Comparison of ENCODE assay signal across 28 cellular contexts in the genomic region with DNA sequence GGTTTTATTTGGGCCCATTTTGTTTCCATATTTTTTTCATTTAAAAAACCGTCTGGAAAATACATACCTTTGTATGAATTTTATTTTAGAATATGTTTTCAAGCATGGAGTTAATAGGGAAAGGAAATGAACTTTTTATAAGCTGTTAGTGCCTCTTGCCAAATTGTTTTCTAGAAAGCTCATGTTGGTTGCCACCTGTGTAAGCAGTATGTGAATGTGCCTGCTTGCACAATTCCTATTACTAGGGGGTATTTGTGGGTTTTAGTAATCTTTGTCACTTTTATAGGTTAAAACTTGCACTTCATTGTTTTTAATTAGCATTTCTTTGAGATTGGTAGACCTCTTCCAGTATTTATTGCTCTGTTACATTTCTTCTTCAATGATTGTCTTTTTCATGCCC.
DNase-seq lines count a peak whose midpoint lies in the region; ATAC-seq, FAIRE-seq and TF ChIP-seq lines count a peak whose summit lies in the region.
"Had no signal": no experiment of that assay in that cellular context is flagged by ENCODE, and none has a peak within 500 bp of the region (broad histone marks: within the 10 kb centered on the region; RNA-seq: fewer than 3 reads in every experiment).

No MANE protein-coding gene starts in this region.

- H3K4me3 ChIP-seq in AG10803 (ENCODE audit: low read length): no peak overlapping the region
- H3K4me3 ChIP-seq: mucosa of descending colon, neural progenitor cell, prostate gland, skin epidermis had no signal

- H3K27me3 Mint-ChIP-seq in nephron progenitor cell (ENCODE audit: low read depth, poor library complexity): no peaks in the 10 kb centered on the region
- no peaks in the 10 kb centered on the region for H3K27me3 Mint-ChIP-seq in activated CD8-positive, alpha-beta T cell treated with anti-CD3 and anti-CD28 coated beads for 36 hours

- CTCF ChIA-PET in activated CD8-positive, alpha-beta T cell treated with anti-CD3 and anti-CD28 coated beads for 36 hours (lab: Charles Lee): no interaction called here

- FAIRE-seq in endometrium (lab: Jason Lieb, UNC): peak; percentile 60
- FAIRE-seq: GM18507, urothelium cell line had no signal

- DNase-seq in AG10803 (ENCODE audit: low read depth) (peak; percentile 71), nephron progenitor cell (no peak), middle frontal gyrus (ENCODE audit: extremely low spot score, low spot score) (no peak), AG20443 (ENCODE audit: low spot score) (no peak)
- no peak for DNase-seq in activated CD8-positive, alpha-beta T cell treated with anti-CD3 and anti-CD28 coated beads for 36 hours
- DNase-seq: activated CD4-positive, alpha-beta T cell treated with anti-CD3 and anti-CD28 coated beads, Interleukin-2, amount 50 U/mL, for 1 hour; activated naive CD4-positive, alpha-beta T cell treated with anti-CD3 and anti-CD28 coated beads, Interleukin-2, amount 50 U/mL, for 16 hours; aorta; effector CD4-positive, alpha-beta T cell; GF-D8; hypothalamus; mucosa of descending colon; NCI-H1105; NCI-H2029; NCI-H345; NCI-H774; stimulated activated CD4-positive, alpha-beta T cell treated with anti-CD3 and anti-CD28 coated beads, Interleukin-2, amount 100 ng/mL, for 24 hours; WERI-Rb-1 had no signal

- H3K27ac Mint-ChIP-seq in nephron progenitor cell: peak overlapping the region; percentile 17
- H3K27ac Mint-ChIP-seq in activated CD8-positive, alpha-beta T cell treated with anti-CD3 and anti-CD28 coated beads for 36 hours: no peak overlapping the region
- H3K27ac Mint-ChIP-seq: activated T-helper 1 cell treated with anti-CD3 and anti-CD28 coated beads, Interleukin-12 subunit alpha, Interleukin-12 subunit beta, Interleukin-2, Interleukin-4 antibody, amounts not matched to agents 30 ng/mL and 10 ng/mL and 1 ng/mL, durations not matched to agents 14 hours and 24 hours and 36 hours; neural progenitor cell; T-helper 2 cell treated with Interferon-gamma antibody and Interleukin-4, amounts not matched to agents 5 μg/mL and 100 μg/mL, for 36 hours had no signal

- TF ChIP-seq CTCF in AG10803 (conservative IDR thresholded peaks at IDR 0.05; ENCODE audit: low read length): no peak
- TF ChIP-seq CTCF in nephron progenitor cell (IDR thresholded peaks at IDR 0.05): no peak
- TF ChIP-seq CTCF in activated CD8-positive, alpha-beta T cell treated with anti-CD3 and anti-CD28 coated beads for 36 hours (IDR thresholded peaks at IDR 0.05): no peak

- POLR2A ChIA-PET in activated CD8-positive, alpha-beta T cell treated with anti-CD3 and anti-CD28 coated beads for 36 hours (lab: Charles Lee): interaction anchor here (0.6 kb wide), 1 partner anchor 427 kb away, joined by 4 read pairs; no protein-coding TSS in a partner anchor

- H3K4me1 Mint-ChIP-seq in nephron progenitor cell: peaks cover 19% of the 10 kb centered on the region
- H3K4me1 Mint-ChIP-seq in activated CD8-positive, alpha-beta T cell treated with anti-CD3 and anti-CD28 coated beads for 36 hours (ENCODE audit: low read depth): no peaks in the 10 kb centered on the region

- no peak overlapping the region for H3K4me3 Mint-ChIP-seq in nephron progenitor cell
- no peak overlapping the region for H3K4me3 Mint-ChIP-seq in activated CD8-positive, alpha-beta T cell treated with anti-CD3 and anti-CD28 coated beads for 36 hours
- H3K4me3 Mint-ChIP-seq: activated T-helper 1 cell treated with anti-CD3 and anti-CD28 coated beads, Interleukin-12 subunit alpha, Interleukin-12 subunit beta, Interleukin-2, Interleukin-4 antibody, amounts not matched to agents 30 ng/mL and 10 ng/mL and 1 ng/mL, durations not matched to agents 14 hours and 24 hours and 36 hours; neural progenitor cell; T-helper 2 cell treated with Interferon-gamma antibody and Interleukin-4, amounts not matched to agents 5 μg/mL and 100 μg/mL, for 36 hours had no signal

- H3K9me3 Mint-ChIP-seq in nephron progenitor cell: no peaks in the 10 kb centered on the region
- H3K9me3 Mint-ChIP-seq in activated CD8-positive, alpha-beta T cell treated with anti-CD3 and anti-CD28 coated beads for 36 hours: no peaks in the 10 kb centered on the region
- H3K9me3 Mint-ChIP-seq: activated T-helper 1 cell treated with anti-CD3 and anti-CD28 coated beads, Interleukin-12 subunit alpha, Interleukin-12 subunit beta, Interleukin-2, Interleukin-4 antibody, amounts not matched to agents 30 ng/mL and 10 ng/mL and 1 ng/mL, durations not matched to agents 14 hours and 24 hours and 36 hours; T-helper 2 cell treated with Interferon-gamma antibody and Interleukin-4, amounts not matched to agents 5 μg/mL and 100 μg/mL, for 36 hours had no signal

- intact Hi-C loops in activated CD8-positive, alpha-beta T cell treated with anti-CD3 and anti-CD28 coated beads for 36 hours (cut with micrococcal nuclease): no loop called here

- ATAC-seq in SK-N-SH treated with all-trans-retinoic acid at 6 μM for 48 hours (no peak), GM21390 (IDR thresholded peaks at IDR 0.05; ENCODE audit: unreplicated experiment) (no peak)
- ATAC-seq in activated CD8-positive, alpha-beta T cell treated with anti-CD3 and anti-CD28 coated beads for 36 hours: no peak

- peaks cover 68% of the 10 kb centered on the region for H3K36me3 Mint-ChIP-seq in nephron progenitor cell (ENCODE audit: low read depth)
- no peaks in the 10 kb centered on the region for H3K36me3 Mint-ChIP-seq in activated CD8-positive, alpha-beta T cell treated with anti-CD3 and anti-CD28 coated beads for 36 hours (ENCODE audit: low read depth)

TF ChIP-seq in SK-N-SH treated with all-trans-retinoic acid at 6 μM for 48 hours, 23 proteins besides CTCF, POLR2A, EP300 and RAD21:
- TF ChIP-seq ZNF8 (CRISPR knock-in tag; IDR thresholded peaks at IDR 0.05) (no peak), SNAI2 (CRISPR knock-in tag; IDR thresholded peaks at IDR 0.05) (no peak), TSHZ2 (CRISPR knock-in tag; IDR thresholded peaks at IDR 0.05) (no peak), CSDC2 (CRISPR knock-in tag; IDR thresholded peaks at IDR 0.05) (no peak), ISL1 (CRISPR knock-in tag; IDR thresholded peaks at IDR 0.05) (0 out of 2 replicates have a peak, but pooled peaks have one; percentile 0), ESRRG (CRISPR knock-in tag; IDR thresholded peaks at IDR 0.05) (no peak)
TF ChIP-seq in SK-N-SH treated with all-trans-retinoic acid at 6 μM for 48 hours: peak in this region for 1.
